In the genomic region with DNA sequence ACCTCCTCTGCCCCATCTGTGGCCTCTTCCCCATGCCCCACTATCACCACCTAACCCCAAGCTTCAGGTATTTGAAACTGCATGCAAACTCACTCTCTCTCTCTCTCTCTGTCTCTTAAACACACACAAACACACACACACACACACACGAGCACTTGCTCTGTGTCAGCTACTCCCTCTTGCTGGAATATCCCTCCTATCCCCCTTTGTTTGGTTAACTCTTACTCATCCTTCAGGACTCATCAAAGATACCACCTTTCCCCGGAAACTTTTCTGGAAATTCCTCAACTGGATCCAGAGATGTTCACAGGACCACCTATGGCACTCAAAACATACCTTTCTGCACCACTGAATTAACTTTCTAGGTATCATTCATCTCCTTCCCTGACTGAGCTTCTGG, we compare ENCODE assay signal across 29 cellular contexts.
"Had no signal": no experiment of that assay in that cellular context is flagged by ENCODE, and none has a peak within 500 bp of the region (broad histone marks: within the 10 kb centered on the region; RNA-seq: fewer than 3 reads in every experiment).

No MANE protein-coding gene starts in this region.

- H3K27ac Mint-ChIP-seq: activated B cell treated with CpG ODN at 0.5 μM for 24 hours; activated CD4-positive, alpha-beta memory T cell treated with anti-CD3 and anti-CD28 coated beads for 36 hours; activated naive CD4-positive, alpha-beta T cell treated with anti-CD3 and anti-CD28 coated beads, Interleukin-2, amount 10 ng/mL, durations not matched to agents 7 days and 5 days; activated naive CD4-positive, alpha-beta T cell treated with anti-CD3 and anti-CD28 coated beads, Interleukin-2, amount 50 U/mL, for 72 hours; activated naive CD8-positive, alpha-beta T cell treated with anti-CD3 and anti-CD28 coated beads, Interleukin-2, amount 10 ng/mL, durations not matched to agents 7 days and 5 days; activated T-cell treated with anti-CD3 and anti-CD28 coated beads, Interleukin-2, amount 50 U/mL, for 24 hours; activated T-cell treated with anti-CD3 and anti-CD28 coated beads, Interleukin-2, amount 50 U/mL, for 72 hours; brain; T-helper 17 cell; T-helper 2 cell treated with Interferon-gamma antibody and Interleukin-4, amounts not matched to agents 5 μg/mL and 100 μg/mL, for 36 hours had no signal

- H3K27me3 Mint-ChIP-seq: activated B cell treated with CpG ODN at 0.5 μM for 24 hours; activated CD4-positive, alpha-beta memory T cell treated with anti-CD3 and anti-CD28 coated beads for 36 hours; activated naive CD4-positive, alpha-beta T cell treated with anti-CD3 and anti-CD28 coated beads, Interleukin-2, amount 10 ng/mL, durations not matched to agents 7 days and 5 days; activated naive CD8-positive, alpha-beta T cell treated with anti-CD3 and anti-CD28 coated beads, Interleukin-2, amount 10 ng/mL, durations not matched to agents 7 days and 5 days; activated T-cell treated with anti-CD3 and anti-CD28 coated beads, Interleukin-2, amount 50 U/mL, for 24 hours; T-helper 17 cell had no signal

- H3K9me3 ChIP-seq: ascending aorta, breast epithelium, colonic mucosa, esophagus squamous epithelium, gastroesophageal sphincter had no signal

- H3K9me3 Mint-ChIP-seq: activated B cell treated with CpG ODN at 0.5 μM for 24 hours; activated naive CD4-positive, alpha-beta T cell treated with anti-CD3 and anti-CD28 coated beads, Interleukin-2, amount 10 ng/mL, durations not matched to agents 7 days and 5 days; T-helper 2 cell treated with Interferon-gamma antibody and Interleukin-4, amounts not matched to agents 5 μg/mL and 100 μg/mL, for 36 hours had no signal

- H3K36me3 Mint-ChIP-seq: activated CD4-positive, alpha-beta memory T cell treated with anti-CD3 and anti-CD28 coated beads for 36 hours; activated naive CD4-positive, alpha-beta T cell treated with anti-CD3 and anti-CD28 coated beads, Interleukin-2, amount 10 ng/mL, durations not matched to agents 7 days and 5 days; activated naive CD4-positive, alpha-beta T cell treated with anti-CD3 and anti-CD28 coated beads, Interleukin-2, amount 50 U/mL, for 72 hours; activated naive CD8-positive, alpha-beta T cell treated with anti-CD3 and anti-CD28 coated beads, Interleukin-2, amount 10 ng/mL, durations not matched to agents 7 days and 5 days; brain had no signal

- H3K4me1 ChIP-seq: ascending aorta, breast epithelium, colonic mucosa, esophagus squamous epithelium had no signal

- H3K4me3 Mint-ChIP-seq: activated B cell treated with CpG ODN at 0.5 μM for 24 hours; activated CD4-positive, alpha-beta memory T cell treated with anti-CD3 and anti-CD28 coated beads for 36 hours; activated naive CD4-positive, alpha-beta T cell treated with anti-CD3 and anti-CD28 coated beads, Interleukin-2, amount 10 ng/mL, durations not matched to agents 7 days and 5 days; activated naive CD8-positive, alpha-beta T cell treated with anti-CD3 and anti-CD28 coated beads, Interleukin-2, amount 10 ng/mL, durations not matched to agents 7 days and 5 days; activated T-cell treated with anti-CD3 and anti-CD28 coated beads, Interleukin-2, amount 50 U/mL, for 24 hours; activated T-cell treated with anti-CD3 and anti-CD28 coated beads, Interleukin-2, amount 50 U/mL, for 72 hours; brain; T-helper 17 cell; T-helper 2 cell treated with Interferon-gamma antibody and Interleukin-4, amounts not matched to agents 5 μg/mL and 100 μg/mL, for 36 hours had no signal

- H3K27me3 ChIP-seq: ascending aorta, breast epithelium, cardiac muscle cell, colonic mucosa, esophagus squamous epithelium, gastroesophageal sphincter had no signal

- H3K4me3 ChIP-seq: ascending aorta, breast epithelium, cardiac muscle cell, colonic mucosa, esophagus squamous epithelium, gastroesophageal sphincter had no signal

- DNase-seq: activated B cell treated with CpG ODN at 0.5 μM for 24 hours; activated CD4-positive, alpha-beta memory T cell treated with anti-CD3 and anti-CD28 coated beads for 36 hours; activated CD4-positive, alpha-beta T cell treated with anti-CD3 and anti-CD28 coated beads for 48 hours; activated CD8-positive, alpha-beta memory T cell treated with anti-CD3 and anti-CD28 coated beads, Interleukin-2, amount 50 U/mL, for 48 hours; activated gamma-delta T cell; activated naive CD4-positive, alpha-beta T cell; activated naive CD4-positive, alpha-beta T cell treated with anti-CD3 and anti-CD28 coated beads, Interleukin-2, amount 10 ng/mL, durations not matched to agents 7 days and 5 days; activated naive CD8-positive, alpha-beta T cell treated with anti-CD3 and anti-CD28 coated beads, Interleukin-2, amount 10 ng/mL, durations not matched to agents 7 days and 5 days; activated T-cell treated with anti-CD3 and anti-CD28 coated beads for 4 hours; activated T-cell treated with anti-CD3 and anti-CD28 coated beads, Interleukin-2, amount 50 U/mL, for 24 hours; activated T-cell treated with anti-CD3 and anti-CD28 coated beads, Interleukin-2, amount 50 U/mL, for 72 hours; central memory CD4-positive, alpha-beta T cell; cerebellar nuclear complex; colonic mucosa; effector CD8-positive, alpha-beta T cell; esophagus squamous epithelium; foreskin melanocyte; T-helper 1 cell; T-helper 17 cell; T1000; WERI-Rb-1 had no signal

- H3K36me3 ChIP-seq: ascending aorta, breast epithelium, cardiac muscle cell, colonic mucosa, gastroesophageal sphincter, WERI-Rb-1 had no signal

- H3K4me1 Mint-ChIP-seq: activated B cell treated with CpG ODN at 0.5 μM for 24 hours; activated naive CD4-positive, alpha-beta T cell treated with anti-CD3 and anti-CD28 coated beads, Interleukin-2, amount 10 ng/mL, durations not matched to agents 7 days and 5 days; activated naive CD8-positive, alpha-beta T cell treated with anti-CD3 and anti-CD28 coated beads, Interleukin-2, amount 10 ng/mL, durations not matched to agents 7 days and 5 days; brain; T-helper 17 cell had no signal

- H3K27ac ChIP-seq: ascending aorta, breast epithelium, cardiac muscle cell, colonic mucosa, epithelial cell of prostate, esophagus squamous epithelium, gastroesophageal sphincter, WERI-Rb-1 had no signal
